Comparison of ENCODE assay signal across 8 cellular contexts in genomic region chr3:14126017-14126902, GRCh38. TPM values are rescaled to one million over a fixed set of nuclear protein-coding genes. Genes with fewer than 3 reads are reported as not detected.
A peak's percentile ranks its signal among the peaks of the same experiment; 100 is the strongest.
DNase-seq lines count a peak whose midpoint lies in the region; ATAC-seq and TF ChIP-seq lines count a peak whose summit lies in the region.

No MANE protein-coding gene starts in this region.

- peak overlapping the region; percentile 78 for H4K91ac ChIP-seq in IMR-90 (ENCODE audit: insufficient read depth, low read depth, low read length)

- peak overlapping the region; percentile 93 for H3K4me2 ChIP-seq in IMR-90 (ENCODE audit: low read depth, low read length)

- H3K27ac ChIP-seq in ACC112 (ENCODE audit: low read depth, low read length) (peak overlapping the region; percentile 80), IMR-90 (ENCODE audit: insufficient read depth, low read length) (peak overlapping the region; percentile 58), muscle layer of colon (ENCODE audit: low read depth, low read length) (peak overlapping the region; percentile 88)

- no peak overlapping the region for H2BK15ac ChIP-seq in IMR-90 (ENCODE audit: low read depth, low read length)

- peaks cover 54% of the 10 kb centered on the region for H3K36me3 Mint-ChIP-seq in central memory CD8-positive, alpha-beta T cell (ENCODE audit: insufficient read depth)

- H2AK5ac ChIP-seq in IMR-90 (ENCODE audit: low read depth, low read length), result peak overlapping the region; percentile 71

- POLR2A ChIA-PET in IMR-90 (lab: Charles Lee; ENCODE audit: unreplicated experiment), result interaction anchor here (0.5 to 0.6 kb wide), 2 partner anchors 264 to 350 kb away, joined by 4 read pairs; no protein-coding TSS in a partner anchor

- no CpG with 5 or more reads among the region's 11 CpGs for WGBS in IMR-90 (ENCODE audit: extremely low coverage in 2 of 2, insufficient read length in 1 of 2), 2 experiments

- DNase-seq in IMR-90, result no peak
- no peak for DNase-seq in central memory CD8-positive, alpha-beta T cell (ENCODE audit: low spot score in 2 of 2)
- DNase-seq in NCI-H2107 (lab: John Stamatoyannopoulos, UW), result no peak
- DNase-seq in NCI-H446 (lab: John Stamatoyannopoulos, UW), result no peak

- peak overlapping the region; percentile 99 for H3K27ac Mint-ChIP-seq in central memory CD8-positive, alpha-beta T cell (ENCODE audit: low read depth)

- H3K4me3 Mint-ChIP-seq in central memory CD8-positive, alpha-beta T cell, result peak overlapping the region; percentile 95

- H2AK9ac ChIP-seq in IMR-90 (replicated peaks; ENCODE audit: low read depth, low read length, poor library complexity), result peak overlapping the region; percentile 99

- H3K9me3 ChIP-seq in IMR-90 (ENCODE audit: control insufficient read depth, insufficient read depth, low read length) (no peaks in the 10 kb centered on the region), muscle layer of colon (ENCODE audit: low read length) (no peaks in the 10 kb centered on the region)

- CTCF ChIA-PET in IMR-90 (lab: Yijun Ruan, JAX), result interaction anchor here (0.7 to 1.9 kb wide), 3 partner anchors 15 to 468 kb away, joined by 3 to 11 read pairs (median 6); no protein-coding TSS in a partner anchor

- in situ Hi-C loops in IMR-90 (cut with MboI; ENCODE audit: low sequenced_read_pairs), result loop anchor here (25.0 kb wide), 1 partner anchor 89 kb away; no protein-coding TSS in a partner anchor

- dilution Hi-C loops in IMR-90 (cut with HindIII; ENCODE audit: low sequenced_read_pairs, unreplicated experiment), result no loop called here

- peak overlapping the region; percentile 38; the same call in 1 of the 2 replicates for H3K56ac ChIP-seq in IMR-90 (ENCODE audit: extremely low read depth, insufficient read depth, low read length)

- no peak overlapping the region for H2AFZ ChIP-seq in ACC112 (ENCODE audit: low read length, unreplicated experiment)
- peak overlapping the region; percentile 95 for H2AFZ ChIP-seq in IMR-90 (replicated peaks; ENCODE audit: low read length, poor library complexity)

- TF ChIP-seq RAD21 in IMR-90 (IDR thresholded peaks at IDR 0.05; ENCODE audit: low read length), result no peak

- H2BK120ac ChIP-seq in IMR-90 (ENCODE audit: low read depth, low read length), result no peak overlapping the region

- H3K27me3 Mint-ChIP-seq in central memory CD8-positive, alpha-beta T cell, result no peaks in the 10 kb centered on the region

- TF ChIP-seq CTCF in IMR-90 (conservative IDR thresholded peaks at IDR 0.05; ENCODE audit: low read depth, low read length), result no peak

- H3K79me2 ChIP-seq in ACC112 (ENCODE audit: control insufficient read depth, insufficient read depth, low read length, unreplicated experiment), result peaks cover 71% of the 10 kb centered on the region

- H3K9me3 Mint-ChIP-seq in central memory CD8-positive, alpha-beta T cell, result no peaks in the 10 kb centered on the region

- peak overlapping the region; percentile 85 for H3K14ac ChIP-seq in IMR-90 (replicated peaks; ENCODE audit: low read depth, low read length)

- peaks cover 27% of the 10 kb centered on the region for H3K9me1 ChIP-seq in IMR-90 (ENCODE audit: insufficient read depth, low read length)

- ATAC-seq in IMR-90 (ENCODE audit: low read depth) (no peak), GM18861 (IDR thresholded peaks at IDR 0.05; ENCODE audit: unreplicated experiment) (no peak), HG02884 (IDR thresholded peaks at IDR 0.05; ENCODE audit: unreplicated experiment) (no peak)
- ATAC-seq in central memory CD8-positive, alpha-beta T cell (replicated peaks; ENCODE audit: extremely low read depth, poor library complexity, severe bottlenecking), result no peak

- TF ChIP-seq POLR2A in IMR-90 (IDR thresholded peaks at IDR 0.05; ENCODE audit: low read depth, low read length), result no peak

- intact Hi-C loops in IMR-90 (cut with micrococcal nuclease), result loop anchor here (5.0 kb wide), 1 partner anchor 341 kb away; no protein-coding TSS in a partner anchor

- no TSS peak for BruUV-seq in IMR-90 (replicated peaks; lab: Mats Ljungman, UMichigan)

- H3K9ac ChIP-seq in IMR-90 (ENCODE audit: low read depth, low read length), result peak overlapping the region; percentile 69
- H3K9ac ChIP-seq in muscle layer of colon (ENCODE audit: low read length), result peak overlapping the region; percentile 88

- H2BK20ac ChIP-seq in IMR-90 (ENCODE audit: low read depth, low read length), result 0 out of 2 replicates have a peak overlapping the region, but pooled peaks have one; percentile 6

- no peak overlapping the region for H3K18ac ChIP-seq in IMR-90 (ENCODE audit: low read depth, low read length)

- H2BK5ac ChIP-seq in IMR-90 (ENCODE audit: low read depth, low read length, poor library complexity, severe bottlenecking), result peak overlapping the region; percentile 31

- peaks cover 32% of the 10 kb centered on the region for H4K20me1 ChIP-seq in IMR-90 (ENCODE audit: insufficient read depth, low read length)

- H3K79me1 ChIP-seq in IMR-90 (ENCODE audit: low read depth in 1 of 2, low read length in 2 of 2), result peaks cover 34 to 78% of the 10 kb centered on the region in 2 experiments

- H3K4me3 ChIP-seq in ACC112 (ENCODE audit: low read depth, low read length) (peak overlapping the region; percentile 95), IMR-90 (ENCODE audit: insufficient read depth, low read depth, low read length) (peak overlapping the region; percentile 61), muscle layer of colon (ENCODE audit: low read depth in 1 of 2, low read length in 2 of 2) (peak overlapping the region; percentile 89 to 92)

- H3K27me3 ChIP-seq in ACC112 (ENCODE audit: insufficient read depth, low read length) (no peaks in the 10 kb centered on the region), IMR-90 (ENCODE audit: control insufficient read depth, insufficient read depth, low read length) (no peaks in the 10 kb centered on the region), muscle layer of colon (ENCODE audit: control insufficient read depth in 1 of 2, insufficient read depth in 2 of 2, low read length in 2 of 2) (no peaks in the 10 kb centered on the region)

- peak overlapping the region in 1 of 2 experiments; percentile 10; a peak in 1 of 4 replicates for H4K8ac ChIP-seq in IMR-90 (ENCODE audit: low read depth in 2 of 2, low read length in 2 of 2)

- peaks cover 25% of the 10 kb centered on the region for H3K4me1 ChIP-seq in ACC112 (ENCODE audit: control insufficient read depth, insufficient read depth, low read length, unreplicated experiment)
- peaks cover 15% of the 10 kb centered on the region for H3K4me1 ChIP-seq in IMR-90 (ENCODE audit: control insufficient read depth, insufficient read depth, low read length)
- H3K4me1 ChIP-seq in muscle layer of colon (ENCODE audit: insufficient read depth, low read length), result peaks cover 36% of the 10 kb centered on the region

- H3K4me1 Mint-ChIP-seq in central memory CD8-positive, alpha-beta T cell, result peaks cover 70% of the 10 kb centered on the region

- peak overlapping the region; percentile 86 for H3K4ac ChIP-seq in IMR-90 (ENCODE audit: low read depth, low read length)

- no peak overlapping the region for H4K5ac ChIP-seq in IMR-90 (ENCODE audit: low read depth, low read length)

- H3K36me3 ChIP-seq in ACC112 (ENCODE audit: insufficient read depth, low read length) (peaks cover 19% of the 10 kb centered on the region), IMR-90 (ENCODE audit: control insufficient read depth, insufficient read depth, low read length) (peaks cover 31% of the 10 kb centered on the region), muscle layer of colon (ENCODE audit: insufficient read depth, low read length) (peaks cover 43% of the 10 kb centered on the region)

- H3K23ac ChIP-seq in IMR-90 (ENCODE audit: low read depth, low read length), result peak overlapping the region; percentile 75

TF ChIP-seq in IMR-90, 13 proteins besides CTCF, POLR2A, EP300 and RAD21 (continues in another document):
- TF ChIP-seq NFE2L2 (IDR thresholded peaks at IDR 0.05; ENCODE audit: low read depth, low read length) (no peak), BHLHE40 (IDR thresholded peaks at IDR 0.05; ENCODE audit: low read depth, low read length) (no peak), MXI1 (IDR thresholded peaks at IDR 0.05; ENCODE audit: borderline replicate concordance, low read depth, low read length) (no peak), RCOR1 (IDR thresholded peaks at IDR 0.05; ENCODE audit: insufficient replicate concordance, low read length) (no peak), MAFK (IDR thresholded peaks at IDR 0.05; ENCODE audit: low read depth, low read length) (no peak), MAZ (IDR thresholded peaks at IDR 0.05; ENCODE audit: borderline replicate concordance, low read depth, low read length) (no peak)
- TF ChIP-seq, protein P1, sequence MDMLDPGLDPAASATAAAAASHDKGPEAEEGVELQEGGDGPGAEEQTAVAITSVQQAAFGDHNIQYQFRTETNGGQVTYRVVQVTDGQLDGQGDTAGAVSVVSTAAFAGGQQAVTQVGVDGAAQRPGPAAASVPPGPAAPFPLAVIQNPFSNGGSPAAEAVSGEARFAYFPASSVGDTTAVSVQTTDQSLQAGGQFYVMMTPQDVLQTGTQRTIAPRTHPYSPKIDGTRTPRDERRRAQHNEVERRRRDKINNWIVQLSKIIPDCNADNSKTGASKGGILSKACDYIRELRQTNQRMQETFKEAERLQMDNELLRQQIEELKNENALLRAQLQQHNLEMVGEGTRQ (IDR thresholded peaks at IDR 0.05; ENCODE audit: low read depth, low read length), result no peak

RNA-seq across cellular contexts. Expression of gene TMEM43, which starts 1.4 kb away (rescaled TPM):
- 103 and 114 TPM in 2 replicates for total RNA-seq in IMR-90 (2012; rRNA removed)
- 107 and 109 TPM in 2 replicates for polyA plus RNA-seq in IMR-90 (2012; rRNA removed)
- 73.8 and 86.4 TPM in 2 replicates for polyA plus RNA-seq in IMR-90 (2012; cell fraction: cytosol; rRNA removed)
- polyA plus RNA-seq in IMR-90 (2012; cell fraction: nucleus; rRNA removed; ENCODE audit: low replicate concordance), result 97.1 and 98.5 TPM in 2 replicates

RNA-seq across cellular contexts. Expression of gene CHCHD4, which starts 1.6 kb away (rescaled TPM):
- 9.0 and 12.2 TPM in 2 replicates for total RNA-seq in IMR-90 (2012; rRNA removed)
- 7.4 and 9.8 TPM in 2 replicates for polyA plus RNA-seq in IMR-90 (2012; rRNA removed)
- polyA plus RNA-seq in IMR-90 (2012; cell fraction: cytosol; rRNA removed), result 4.6 and 4.8 TPM in 2 replicates
- polyA plus RNA-seq in IMR-90 (2012; cell fraction: nucleus; rRNA removed; ENCODE audit: low replicate concordance), result 1.3 and 5.0 TPM in 2 replicates

RNA-seq across cellular contexts. Expression of gene XPC, which starts 52.1 kb away (rescaled TPM):
- 40.5 and 48.8 TPM in 2 replicates for total RNA-seq in IMR-90 (2012; rRNA removed)
- polyA plus RNA-seq in IMR-90 (2012; rRNA removed), result 27.6 and 30.9 TPM in 2 replicates
- 17.6 and 18.4 TPM in 2 replicates for polyA plus RNA-seq in IMR-90 (2012; cell fraction: cytosol; rRNA removed)
- polyA plus RNA-seq in IMR-90 (2012; cell fraction: nucleus; rRNA removed; ENCODE audit: low replicate concordance), result 62.0 and 94.0 TPM in 2 replicates

RNA-seq across cellular contexts. Expression of gene LSM3, which starts 52.4 kb away (rescaled TPM):
- 3.4 and 14.2 TPM in 2 replicates for total RNA-seq in IMR-90 (2012; rRNA removed)
- polyA plus RNA-seq in IMR-90 (2012; rRNA removed), result 10.0 and 11.5 TPM in 2 replicates
- polyA plus RNA-seq in IMR-90 (2012; cell fraction: cytosol; rRNA removed), result 0.87 and 1.00 TPM in 2 replicates
- 0.20 and 1.8 TPM in 2 replicates for polyA plus RNA-seq in IMR-90 (2012; cell fraction: nucleus; rRNA removed; ENCODE audit: low replicate concordance)
